In the genomic region with DNA sequence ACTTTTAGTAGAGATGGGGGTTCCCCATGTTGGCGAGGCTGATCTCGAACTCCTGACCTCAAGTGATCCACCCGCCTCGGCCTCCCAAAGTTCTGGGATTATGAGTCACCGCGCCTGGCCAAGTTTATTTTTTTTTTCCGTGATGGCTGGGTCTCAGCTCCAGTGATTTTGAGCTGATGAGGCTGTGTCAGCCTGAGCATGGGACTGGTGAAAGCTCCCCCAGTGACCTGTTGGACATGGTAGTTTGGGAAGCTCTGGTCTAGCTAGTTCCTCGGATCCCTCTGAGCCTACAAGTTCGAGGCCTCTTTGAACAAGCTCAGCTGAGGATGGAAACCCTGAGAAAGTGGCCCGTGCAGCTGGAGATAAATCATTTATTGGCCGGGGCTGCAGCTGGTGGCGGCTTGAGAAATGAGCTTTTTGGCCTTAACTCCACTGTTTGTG, we compare ENCODE assay signal across 1 cellular context.
TF ChIP-seq lines count a peak whose summit lies in the region.

No MANE protein-coding gene starts in this region.

TF ChIP-seq in HCT116, 20 proteins besides CTCF, POLR2A, EP300 and RAD21 (continued from another document):
- TF ChIP-seq REST (IDR thresholded peaks at IDR 0.05; ENCODE audit: low read depth) (no peak), ZBTB33 (IDR thresholded peaks at IDR 0.05; ENCODE audit: extremely low read depth, insufficient replicate concordance, low read length) (no peak), POLR2AphosphoS5 (IDR thresholded peaks at IDR 0.05; ENCODE audit: low read depth, low read length) (no peak), TCF7L2 (IDR thresholded peaks at IDR 0.05; ENCODE audit: borderline replicate concordance, extremely low read depth, insufficient read depth, insufficient read length) (no peak), ZFX (IDR thresholded peaks at IDR 0.05) (no peak)
- TF ChIP-seq, protein P1, sequence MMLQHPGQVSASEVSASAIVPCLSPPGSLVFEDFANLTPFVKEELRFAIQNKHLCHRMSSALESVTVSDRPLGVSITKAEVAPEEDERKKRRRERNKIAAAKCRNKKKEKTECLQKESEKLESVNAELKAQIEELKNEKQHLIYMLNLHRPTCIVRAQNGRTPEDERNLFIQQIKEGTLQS (IDR thresholded peaks at IDR 0.05): no peak
